14 cellular contexts compared by ENCODE assay signal in genomic region chr12:29750131-29750927, GRCh38. TPM values are rescaled to one million over a fixed set of nuclear protein-coding genes. Genes with fewer than 3 reads are reported as not detected.
DNase-seq lines count a peak whose midpoint lies in the region; ATAC-seq and TF ChIP-seq lines count a peak whose summit lies in the region.
"Had no signal": no experiment of that assay in that cellular context is flagged by ENCODE, and none has a peak within 500 bp of the region (broad histone marks: within the 10 kb centered on the region; RNA-seq: fewer than 3 reads in every experiment).

No MANE protein-coding gene starts in this region.

- H3K27me3 ChIP-seq in mesendoderm (ENCODE audit: insufficient read depth, low read length, poor library complexity), result no peaks in the 10 kb centered on the region
- no peaks in the 10 kb centered on the region for H3K27me3 ChIP-seq in effector memory CD4-positive, alpha-beta T cell (replicated peaks; ENCODE audit: control insufficient read depth, insufficient read depth, low read length, poor library complexity, severe bottlenecking)
- H3K27me3 ChIP-seq: cardiac muscle cell, transverse colon had no signal

- H3K27ac Mint-ChIP-seq in WTC11, result no peak overlapping the region; the same call in 1 of the 2 replicates
- H3K27ac Mint-ChIP-seq in activated T-cell treated with anti-CD3 and anti-CD28 coated beads, Interleukin-2, amount 50 U/mL, for 24 hours, result no peak overlapping the region

- no peak overlapping the region for H3K4ac ChIP-seq in mesendoderm (ENCODE audit: low read depth, low read length)

- H3K4me1 ChIP-seq in mesendoderm (ENCODE audit: control insufficient read depth, low read depth, low read length), result peaks cover 14% of the 10 kb centered on the region
- no peaks in the 10 kb centered on the region for H3K4me1 ChIP-seq in effector memory CD4-positive, alpha-beta T cell (ENCODE audit: control insufficient read depth, insufficient read depth, low read length, poor library complexity, severe bottlenecking)
- H3K4me1 ChIP-seq: transverse colon had no signal

- H3K36me3 ChIP-seq in mesendoderm (ENCODE audit: control insufficient read depth, insufficient read depth, low read length), result peaks cover 2% of the 10 kb centered on the region
- H3K36me3 ChIP-seq in effector memory CD4-positive, alpha-beta T cell (ENCODE audit: control insufficient read depth, insufficient read depth, low read length), result no peaks in the 10 kb centered on the region
- H3K36me3 ChIP-seq: transverse colon had no signal

- H3K18ac ChIP-seq in mesendoderm (ENCODE audit: low read length), result no peak overlapping the region

- peaks cover 16% of the 10 kb centered on the region for H3K4me1 Mint-ChIP-seq in WTC11
- no peaks in the 10 kb centered on the region for H3K4me1 Mint-ChIP-seq in activated T-cell treated with anti-CD3 and anti-CD28 coated beads, Interleukin-2, amount 50 U/mL, for 24 hours (ENCODE audit: low read depth)

- no peaks in the 10 kb centered on the region for H3K9me3 ChIP-seq in effector memory CD4-positive, alpha-beta T cell (ENCODE audit: control insufficient read depth, low read length)
- H3K9me3 ChIP-seq: transverse colon had no signal

- H3K9me3 Mint-ChIP-seq in WTC11, result no peaks in the 10 kb centered on the region
- H3K9me3 Mint-ChIP-seq in activated T-cell treated with anti-CD3 and anti-CD28 coated beads, Interleukin-2, amount 50 U/mL, for 24 hours, result no peaks in the 10 kb centered on the region

- ATAC-seq in GM18519 (IDR thresholded peaks at IDR 0.05; ENCODE audit: low FRiP score, unreplicated experiment), result peak; percentile 94
- peak; percentile 72 for ATAC-seq in GM21526 (IDR thresholded peaks at IDR 0.05; ENCODE audit: low FRiP score, unreplicated experiment)
- ATAC-seq in HG03097 (IDR thresholded peaks at IDR 0.05; ENCODE audit: low FRiP score, unreplicated experiment), result peak; percentile 86
- ATAC-seq in WTC11, result peak; percentile 38; the same call in 1 of the 2 replicates
- ATAC-seq: left ventricle myocardium superior had no signal

- no peak overlapping the region for H4K8ac ChIP-seq in mesendoderm (ENCODE audit: low read depth, low read length)

- no peak overlapping the region for H2BK15ac ChIP-seq in mesendoderm (replicated peaks; ENCODE audit: low read depth)

- H3K27ac ChIP-seq in mesendoderm (ENCODE audit: low read depth, low read length), result no peak overlapping the region
- no peak overlapping the region for H3K27ac ChIP-seq in effector memory CD4-positive, alpha-beta T cell (ENCODE audit: insufficient read depth, low read length, poor library complexity, severe bottlenecking)
- H3K27ac ChIP-seq: cardiac muscle cell, transverse colon had no signal

- H4K5ac ChIP-seq in mesendoderm (ENCODE audit: low read length), result no peak overlapping the region

- H3K4me3 Mint-ChIP-seq in WTC11, result no peak overlapping the region
- no peak overlapping the region for H3K4me3 Mint-ChIP-seq in activated T-cell treated with anti-CD3 and anti-CD28 coated beads, Interleukin-2, amount 50 U/mL, for 24 hours

- CTCF ChIA-PET in WTC11 (lab: Charles Lee), result no interaction called here

- H3K27me3 Mint-ChIP-seq in WTC11 (ENCODE audit: low read depth), result no peaks in the 10 kb centered on the region
- no peaks in the 10 kb centered on the region for H3K27me3 Mint-ChIP-seq in activated T-cell treated with anti-CD3 and anti-CD28 coated beads, Interleukin-2, amount 50 U/mL, for 24 hours

- no peak overlapping the region for H3K9ac ChIP-seq in mesendoderm (ENCODE audit: low read length)

- no peaks in the 10 kb centered on the region for H3K79me1 ChIP-seq in mesendoderm (ENCODE audit: low read length)

- no peak for TF ChIP-seq CTCF in WTC11 (IDR thresholded peaks at IDR 0.05)

- H2BK5ac ChIP-seq in mesendoderm (ENCODE audit: low read length), result no peak overlapping the region

- H3K4me3 ChIP-seq in mesendoderm (ENCODE audit: low read length), result no peak overlapping the region
- no peak overlapping the region for H3K4me3 ChIP-seq in effector memory CD4-positive, alpha-beta T cell (ENCODE audit: insufficient read depth, low read depth, low read length, poor library complexity, severe bottlenecking)
- H3K4me3 ChIP-seq: cardiac muscle cell, transverse colon had no signal

- peaks cover 20% of the 10 kb centered on the region for H3K36me3 Mint-ChIP-seq in WTC11
- no peaks in the 10 kb centered on the region for H3K36me3 Mint-ChIP-seq in activated T-cell treated with anti-CD3 and anti-CD28 coated beads, Interleukin-2, amount 50 U/mL, for 24 hours (ENCODE audit: low read depth)

- H3K56ac ChIP-seq in mesendoderm (ENCODE audit: low read length), result no peak overlapping the region

- intact Hi-C loops in head of caudate nucleus (cut with DNase I), result no loop called here

- H3K79me2 ChIP-seq in mesendoderm (ENCODE audit: control insufficient read depth, insufficient read depth, low read length), result no peaks in the 10 kb centered on the region

- WGBS in mesendoderm (ENCODE audit: extremely low coverage, insufficient coverage, low lambda C conversion rate), result no CpG with 5 or more reads among the region's 1 CpG

- DNase-seq in WTC11 (ENCODE audit: low spot score) (no peak), mesendoderm (no peak), head of caudate nucleus (no peak)
- DNase-seq in effector memory CD4-positive, alpha-beta T cell, result no peak
- no peak for DNase-seq in activated T-cell treated with anti-CD3 and anti-CD28 coated beads, Interleukin-2, amount 50 U/mL, for 24 hours
- DNase-seq: activated T-cell treated with anti-CD3 and anti-CD28 coated beads, Interleukin-2, amount 50 U/mL, for 1 hour; left ventricle myocardium superior; NCI-H748 treated with DMSO at 0.1 percent for 48 hours; posterior cingulate gyrus; transverse colon had no signal

- no peak overlapping the region for H2AK5ac ChIP-seq in mesendoderm (ENCODE audit: low read length)

- H2BK120ac ChIP-seq in mesendoderm (ENCODE audit: low read depth, low read length), result no peak overlapping the region

- H3K4me2 ChIP-seq in mesendoderm (ENCODE audit: low read length), result no peak overlapping the region

- H3K23ac ChIP-seq in mesendoderm (ENCODE audit: low read length), result no peak overlapping the region

- POLR2A ChIA-PET in WTC11 (lab: Charles Lee), result no interaction called here

TF ChIP-seq in WTC11, 78 proteins besides CTCF, POLR2A, EP300 and RAD21 (continues in another document):
- no peak for TF ChIP-seq USF1 (CRISPR knock-in tag; IDR thresholded peaks at IDR 0.05)
- TF ChIP-seq CBFB (CRISPR knock-in tag; IDR thresholded peaks at IDR 0.05; ENCODE audit: low read depth), result no peak
- TF ChIP-seq NFATC4 (CRISPR knock-in tag; IDR thresholded peaks at IDR 0.05), result no peak
- no peak for TF ChIP-seq ZNF396 (CRISPR knock-in tag; IDR thresholded peaks at IDR 0.05; ENCODE audit: borderline replicate concordance)
- no peak for TF ChIP-seq ZNF425 (CRISPR knock-in tag; conservative IDR thresholded peaks at IDR 0.05)
- TF ChIP-seq SP1 (CRISPR knock-in tag; conservative IDR thresholded peaks at IDR 0.05), result no peak
- no peak for TF ChIP-seq JUN (CRISPR knock-in tag; IDR thresholded peaks at IDR 0.05)
- TF ChIP-seq NFYB (CRISPR knock-in tag; conservative IDR thresholded peaks at IDR 0.05; ENCODE audit: low read depth), result no peak
- no peak for TF ChIP-seq ZNF121 (CRISPR knock-in tag; IDR thresholded peaks at IDR 0.05)
- no peak for TF ChIP-seq E2F5 (CRISPR knock-in tag; IDR thresholded peaks at IDR 0.05)

RNA-seq across cellular contexts. Expression of gene TMTC1, which starts 33.4 kb away (rescaled TPM):
- total RNA-seq in WTC11 (2021), result 13.9 to 17.3 TPM (median 13.9 TPM) in 3 replicates
- 10.2 TPM for polyA plus RNA-seq in mesendoderm (2013, experiment 1 of 2)
- polyA plus RNA-seq in mesendoderm (2013, experiment 2 of 2), result 10.7 TPM

Comparison
In these comparisons a context has a peak if more than half of its experiments do, and no peak if none do; other contexts are left out.
1. ATAC-seq: peak in every context shown above with its lines; median percentile 94 in GM18519; 86 in HG03097; 72 in GM21526; 38 in WTC11.